9 cellular contexts compared by ENCODE assay signal in genomic region chr2:46294185-46294836, GRCh38. TPM values are rescaled to one million over a fixed set of nuclear protein-coding genes. Genes with fewer than 3 reads are reported as not detected.
DNase-seq lines count a peak whose midpoint lies in the region; ATAC-seq and TF ChIP-seq lines count a peak whose summit lies in the region.
"Had no signal": no experiment of that assay in that cellular context is flagged by ENCODE, and none has a peak within 500 bp of the region (broad histone marks: within the 10 kb centered on the region; RNA-seq: fewer than 3 reads in every experiment).

No MANE protein-coding gene starts in this region.

- no TSS peak for BruUV-seq in OCI-LY7 (replicated peaks; lab: Mats Ljungman, UMichigan)

- no peak overlapping the region for H3K4me2 ChIP-seq in OCI-LY7 (ENCODE audit: low read length)

- H2AFZ ChIP-seq in OCI-LY7 (ENCODE audit: low read length) = no peak overlapping the region

- DNase-seq in activated gamma-delta T cell treated with Interleukin-2 at 50 U/mL for 16 hours (peak; percentile 23), activated gamma-delta T cell (lab: John Stamatoyannopoulos, UW) (no peak), OCI-LY7 (ENCODE audit: low spot score) (no peak), ecto neural progenitor cell (ENCODE audit: low spot score) (peak; percentile 62), stomach (no peak), T1000 (lab: John Stamatoyannopoulos, UW) (no peak), posterior vena cava (ENCODE audit: low spot score) (no peak)
- DNase-seq: NCI-H1436 treated with DMSO at 0.1 percent for 48 hours had no signal

- no peak for TF ChIP-seq POLR2A in stomach (IDR thresholded peaks at IDR 0.05)

- H3K4me1 ChIP-seq in OCI-LY7 (ENCODE audit: insufficient read depth, low read length, poor library complexity, severe bottlenecking) (no peaks in the 10 kb centered on the region), stomach (peaks cover 10 to 26% (median 21%) of the 10 kb centered on the region in 4 donors)

- 49 to 64% (median 57%) methylated on average over 7 of the region's 7 CpGs for WGBS in stomach, 5 donors

- intact Hi-C loops in OCI-LY7 (cut with micrococcal nuclease; ENCODE audit: unreplicated experiment) = no loop called here
- intact Hi-C loops in stomach (cut with DNase I; ENCODE audit: low total_unique reads) = no loop called here
- intact Hi-C loops in posterior vena cava (cut with DNase I) = loop anchor here (10.0 kb wide), 2 partner anchors 230 to 290 kb away; no protein-coding TSS in a partner anchor

- peaks cover 0 to 13% (median 3%) of the 10 kb centered on the region in 3 donors for H3K27me3 ChIP-seq in stomach

- CTCF ChIA-PET in OCI-LY7 (lab: Charles Lee; ENCODE audit: unreplicated experiment) = no interaction called here

- H3K36me3 ChIP-seq in OCI-LY7 (ENCODE audit: insufficient read depth, low read length) (no peaks in the 10 kb centered on the region), stomach (no peaks in the 10 kb centered on the region)

- no peak overlapping the region for H3K27ac ChIP-seq in OCI-LY7 (ENCODE audit: low read depth, low read length, poor library complexity, severe bottlenecking)
- H3K27ac ChIP-seq in stomach = no peak overlapping the region

- TF ChIP-seq CTCF in OCI-LY7 (conservative IDR thresholded peaks at IDR 0.05; ENCODE audit: low read length) (0 out of 2 replicates have a peak, but pooled peaks have one; percentile 10), stomach (IDR thresholded peaks at IDR 0.05) (peak in 4 of 7 experiments; percentile 9 to 18 (median 14))

- H3K4me3 ChIP-seq in OCI-LY7 (ENCODE audit: low read depth, low read length, poor library complexity, severe bottlenecking) (no peak overlapping the region), stomach (no peak overlapping the region)

- no peak for ATAC-seq in HG03439 (IDR thresholded peaks at IDR 0.05; ENCODE audit: unreplicated experiment)

- no peak for TF ChIP-seq EP300 in stomach (IDR thresholded peaks at IDR 0.05)

- POLR2A ChIA-PET in OCI-LY7 (lab: Charles Lee) = interaction anchor here (0.6 to 1.2 kb wide), 2 partner anchors 8 to 10 kb away, joined by 4 to 5 read pairs; no protein-coding TSS in a partner anchor

- no peaks in the 10 kb centered on the region for H4K20me1 ChIP-seq in OCI-LY7 (ENCODE audit: insufficient read depth, low read length)

- no peaks in the 10 kb centered on the region for H3K9me2 ChIP-seq in OCI-LY7 (ENCODE audit: insufficient read depth, low read length)

- no peaks in the 10 kb centered on the region for H3K9me3 ChIP-seq in OCI-LY7 (ENCODE audit: low read length)
- no peaks in the 10 kb centered on the region for H3K9me3 ChIP-seq in stomach

- no peaks in the 10 kb centered on the region for H3K79me2 ChIP-seq in OCI-LY7 (ENCODE audit: insufficient read depth, low read depth, low read length)

RNA-seq across cellular contexts. Expression of gene EPAS1, which starts 2.9 kb away (rescaled TPM):
- total RNA-seq in OCI-LY7 (2014; rRNA removed; shearing (Covaris generic)) = not detected in 2 replicates
- 0.74 TPM in 1 of 2 replicates, not detected in the other for total RNA-seq in OCI-LY7 (2022)
- total RNA-seq in stomach = 100 to 1,000 TPM in 4 of 5 donors, 10 to 100 TPM in 1; 69.0 to 217 (median 156) TPM
- 10 to 100 TPM; 35.1 to 82.6 (median 47.1) TPM for polyA plus RNA-seq in stomach
- 100 to 1,000 TPM; 374 to 478 TPM for total RNA-seq in posterior vena cava

Comparison
In these comparisons a context has a peak if more than half of its experiments do, and no peak if none do; other contexts are left out.
1. DNase-seq: peak in activated gamma-delta T cell treated with Interleukin-2 at 50 U/mL for 16 hours (single experiment) and ecto neural progenitor cell (single experiment); none in activated gamma-delta T cell (single experiment), OCI-LY7 (single experiment), stomach (single experiment), T1000 (single experiment) and posterior vena cava (single experiment).
2. RNA of gene EPAS1, which starts 2.9 kb away (total RNA-seq): 374 to 478 TPM in posterior vena cava and 69.0 to 217 TPM in stomach; 0.74 TPM in OCI-LY7; every median in the first group is over 10 times any median in the second.
3. intact Hi-C loops: an anchor here in posterior vena cava (10.0 kb wide); none called in OCI-LY7 and stomach.